In the genomic region with DNA sequence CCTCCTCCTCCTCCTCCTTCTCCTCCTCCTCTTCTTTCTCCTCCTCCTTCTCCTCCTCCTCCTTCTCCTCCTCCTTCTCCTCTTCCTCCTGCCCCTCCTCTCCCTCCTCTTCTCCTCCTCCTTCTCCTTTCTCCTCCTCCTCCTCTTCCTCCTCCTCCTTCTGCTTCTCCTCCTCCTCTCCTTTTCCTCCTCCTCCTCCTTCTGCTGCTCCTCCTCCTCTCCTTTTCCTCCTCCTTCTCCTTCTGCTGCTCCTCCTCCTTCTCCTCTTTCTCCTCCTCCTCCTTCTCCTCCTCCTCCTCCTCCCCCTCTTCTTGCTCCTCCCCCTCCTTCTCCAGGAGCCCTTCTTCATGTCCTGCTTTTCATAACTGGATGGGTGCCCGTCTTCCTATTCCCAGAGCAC, we compare ENCODE assay signal across 30 cellular contexts.
"Had no signal": no experiment of that assay in that cellular context is flagged by ENCODE, and none has a peak within 500 bp of the region (broad histone marks: within the 10 kb centered on the region; RNA-seq: fewer than 3 reads in every experiment).

No MANE protein-coding gene starts in this region.

- H3K27ac ChIP-seq: brain microvascular endothelial cell, PC-9, RWPE1, WERI-Rb-1 had no signal

- H3K36me3 Mint-ChIP-seq: activated CD4-positive, alpha-beta memory T cell treated with anti-CD3 and anti-CD28 coated beads for 36 hours had no signal

- H2AFZ ChIP-seq: PC-9 had no signal

- H3K4me2 ChIP-seq: PC-9 had no signal

- ATAC-seq: activated naive CD4-positive, alpha-beta T cell treated with anti-CD3 and anti-CD28 coated beads, Interleukin-2, amount 50 U/mL, for 72 hours; activated T-cell treated with anti-CD3 and anti-CD28 coated beads, Interleukin-2, amount 50 U/mL, for 4 hours; Right ventricle myocardium inferior had no signal

- H3K4me3 Mint-ChIP-seq: activated CD4-positive, alpha-beta memory T cell treated with anti-CD3 and anti-CD28 coated beads for 36 hours; activated CD4-positive, alpha-beta T cell treated with anti-CD3 and anti-CD28 coated beads, Interleukin-2, amount 10 ng/mL, durations not matched to agents 24 days and 14 days; activated naive CD4-positive, alpha-beta T cell treated with anti-CD3 and anti-CD28 coated beads for 36 hours; activated T-cell treated with anti-CD3 and anti-CD28 coated beads, Interleukin-2, amount 50 U/mL, for 4 hours; activated T-helper 1 cell treated with anti-CD3 and anti-CD28 coated beads, Interleukin-12 subunit alpha, Interleukin-12 subunit beta, Interleukin-2, Interleukin-4 antibody, amounts not matched to agents 30 ng/mL and 10 ng/mL and 1 ng/mL, durations not matched to agents 14 hours and 24 hours and 36 hours had no signal

- H3K36me3 ChIP-seq: brain microvascular endothelial cell, WERI-Rb-1 had no signal

- H3K27ac Mint-ChIP-seq: activated CD4-positive, alpha-beta memory T cell treated with anti-CD3 and anti-CD28 coated beads for 36 hours; activated CD4-positive, alpha-beta T cell treated with anti-CD3 and anti-CD28 coated beads, Interleukin-2, amount 10 ng/mL, durations not matched to agents 24 days and 14 days; activated naive CD4-positive, alpha-beta T cell treated with anti-CD3 and anti-CD28 coated beads for 36 hours; activated naive CD4-positive, alpha-beta T cell treated with anti-CD3 and anti-CD28 coated beads, Interleukin-2, amount 50 U/mL, for 72 hours; activated T-helper 1 cell treated with anti-CD3 and anti-CD28 coated beads, Interleukin-12 subunit alpha, Interleukin-12 subunit beta, Interleukin-2, Interleukin-4 antibody, amounts not matched to agents 30 ng/mL and 10 ng/mL and 1 ng/mL, durations not matched to agents 14 hours and 24 hours and 36 hours had no signal

- DNase-seq: activated CD4-positive, alpha-beta memory T cell treated with anti-CD3 and anti-CD28 coated beads for 36 hours; activated CD4-positive, alpha-beta T cell treated with anti-CD3 and anti-CD28 coated beads, Interleukin-2, amount 10 ng/mL, durations not matched to agents 24 days and 14 days; activated CD8-positive, alpha-beta memory T cell treated with anti-CD3 and anti-CD28 coated beads, Interleukin-2, amount 50 U/mL, for 4 hours; activated gamma-delta T cell treated with Interleukin-2 at 50 U/mL for 16 hours; activated naive CD4-positive, alpha-beta T cell treated with anti-CD3 and anti-CD28 coated beads for 36 hours; activated T-cell treated with anti-CD3 and anti-CD28 coated beads for 4 hours; activated T-cell treated with anti-CD3 and anti-CD28 coated beads, Interleukin-2, amount 50 U/mL, for 4 hours; amniotic stem cell; aorta; brain microvascular endothelial cell; central memory CD4-positive, alpha-beta T cell; NCI-H1105 treated with DMSO at 0.1 percent for 48 hours; NCI-H1436; NCI-H1694; NCI-H1930; NCI-H2081 treated with DMSO at 0.1 percent for 48 hours; NCI-H345; NCI-H524 treated with DMSO at 0.1 percent for 48 hours; NK-92 treated with Interleukin-12 subunit alpha and Interleukin-12 subunit beta, amount 100 ng/mL, for 24 hours; PC-9; SIG-M5; SW 1271; T-helper 1 cell; T-helper 2 cell; T-helper 9 cell; WERI-Rb-1 had no signal

- H3K9me3 Mint-ChIP-seq: activated CD4-positive, alpha-beta memory T cell treated with anti-CD3 and anti-CD28 coated beads for 36 hours; activated CD4-positive, alpha-beta T cell treated with anti-CD3 and anti-CD28 coated beads, Interleukin-2, amount 10 ng/mL, durations not matched to agents 24 days and 14 days; activated naive CD4-positive, alpha-beta T cell treated with anti-CD3 and anti-CD28 coated beads for 36 hours; activated naive CD4-positive, alpha-beta T cell treated with anti-CD3 and anti-CD28 coated beads, Interleukin-2, amount 50 U/mL, for 72 hours; activated T-cell treated with anti-CD3 and anti-CD28 coated beads, Interleukin-2, amount 50 U/mL, for 4 hours; activated T-helper 1 cell treated with anti-CD3 and anti-CD28 coated beads, Interleukin-12 subunit alpha, Interleukin-12 subunit beta, Interleukin-2, Interleukin-4 antibody, amounts not matched to agents 30 ng/mL and 10 ng/mL and 1 ng/mL, durations not matched to agents 14 hours and 24 hours and 36 hours had no signal

- H3K4me3 ChIP-seq: PC-9 had no signal
